ENCODE assay signal across 1 cellular context in the genomic region with DNA sequence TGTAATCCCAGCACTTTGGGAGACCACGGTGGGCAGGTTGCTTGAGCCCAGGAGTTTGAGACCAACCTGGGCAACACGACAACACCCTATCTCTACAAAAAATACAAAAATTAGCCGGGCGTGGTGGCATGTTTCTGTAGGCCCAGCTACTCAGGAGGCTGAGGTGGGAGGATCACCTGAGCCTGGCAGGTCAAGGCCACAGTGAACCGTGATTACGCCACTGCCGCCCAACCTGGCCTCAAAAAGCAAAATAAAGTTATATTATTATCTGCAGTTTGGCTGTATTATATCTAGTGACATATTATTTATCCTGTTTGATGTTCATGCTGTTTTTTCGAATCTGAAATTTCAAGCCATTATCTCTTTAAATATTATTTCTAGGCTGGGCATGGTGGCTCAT.
TF ChIP-seq lines count a peak whose summit lies in the region.

No MANE protein-coding gene starts in this region.

TF ChIP-seq in GM23338, 12 proteins besides CTCF, POLR2A, EP300 and RAD21 (continued from another document):
- TF ChIP-seq, protein P1, sequence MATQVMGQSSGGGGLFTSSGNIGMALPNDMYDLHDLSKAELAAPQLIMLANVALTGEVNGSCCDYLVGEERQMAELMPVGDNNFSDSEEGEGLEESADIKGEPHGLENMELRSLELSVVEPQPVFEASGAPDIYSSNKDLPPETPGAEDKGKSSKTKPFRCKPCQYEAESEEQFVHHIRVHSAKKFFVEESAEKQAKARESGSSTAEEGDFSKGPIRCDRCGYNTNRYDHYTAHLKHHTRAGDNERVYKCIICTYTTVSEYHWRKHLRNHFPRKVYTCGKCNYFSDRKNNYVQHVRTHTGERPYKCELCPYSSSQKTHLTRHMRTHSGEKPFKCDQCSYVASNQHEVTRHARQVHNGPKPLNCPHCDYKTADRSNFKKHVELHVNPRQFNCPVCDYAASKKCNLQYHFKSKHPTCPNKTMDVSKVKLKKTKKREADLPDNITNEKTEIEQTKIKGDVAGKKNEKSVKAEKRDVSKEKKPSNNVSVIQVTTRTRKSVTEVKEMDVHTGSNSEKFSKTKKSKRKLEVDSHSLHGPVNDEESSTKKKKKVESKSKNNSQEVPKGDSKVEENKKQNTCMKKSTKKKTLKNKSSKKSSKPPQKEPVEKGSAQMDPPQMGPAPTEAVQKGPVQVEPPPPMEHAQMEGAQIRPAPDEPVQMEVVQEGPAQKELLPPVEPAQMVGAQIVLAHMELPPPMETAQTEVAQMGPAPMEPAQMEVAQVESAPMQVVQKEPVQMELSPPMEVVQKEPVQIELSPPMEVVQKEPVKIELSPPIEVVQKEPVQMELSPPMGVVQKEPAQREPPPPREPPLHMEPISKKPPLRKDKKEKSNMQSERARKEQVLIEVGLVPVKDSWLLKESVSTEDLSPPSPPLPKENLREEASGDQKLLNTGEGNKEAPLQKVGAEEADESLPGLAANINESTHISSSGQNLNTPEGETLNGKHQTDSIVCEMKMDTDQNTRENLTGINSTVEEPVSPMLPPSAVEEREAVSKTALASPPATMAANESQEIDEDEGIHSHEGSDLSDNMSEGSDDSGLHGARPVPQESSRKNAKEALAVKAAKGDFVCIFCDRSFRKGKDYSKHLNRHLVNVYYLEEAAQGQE (IDR thresholded peaks at IDR 0.05; ENCODE audit: unreplicated experiment) = no peak
- TF ChIP-seq EZH2phosphoT487 (IDR thresholded peaks at IDR 0.05; ENCODE audit: unreplicated experiment) (no peak), POLR2AphosphoS5 (IDR thresholded peaks at IDR 0.05; ENCODE audit: low read depth) (no peak), ZNF331 (CRISPR knock-in tag; IDR thresholded peaks at IDR 0.05; ENCODE audit: low read depth) (no peak), CREB1 (CRISPR knock-in tag; IDR thresholded peaks at IDR 0.05; ENCODE audit: low read depth) (no peak), NANOG (IDR thresholded peaks at IDR 0.05; ENCODE audit: borderline replicate concordance) (no peak), STAT1 (IDR thresholded peaks at IDR 0.05; ENCODE audit: unreplicated experiment) (no peak), EZH2 (IDR thresholded peaks at IDR 0.05; ENCODE audit: low read depth, unreplicated experiment) (no peak)
- TF ChIP-seq, protein P2, sequence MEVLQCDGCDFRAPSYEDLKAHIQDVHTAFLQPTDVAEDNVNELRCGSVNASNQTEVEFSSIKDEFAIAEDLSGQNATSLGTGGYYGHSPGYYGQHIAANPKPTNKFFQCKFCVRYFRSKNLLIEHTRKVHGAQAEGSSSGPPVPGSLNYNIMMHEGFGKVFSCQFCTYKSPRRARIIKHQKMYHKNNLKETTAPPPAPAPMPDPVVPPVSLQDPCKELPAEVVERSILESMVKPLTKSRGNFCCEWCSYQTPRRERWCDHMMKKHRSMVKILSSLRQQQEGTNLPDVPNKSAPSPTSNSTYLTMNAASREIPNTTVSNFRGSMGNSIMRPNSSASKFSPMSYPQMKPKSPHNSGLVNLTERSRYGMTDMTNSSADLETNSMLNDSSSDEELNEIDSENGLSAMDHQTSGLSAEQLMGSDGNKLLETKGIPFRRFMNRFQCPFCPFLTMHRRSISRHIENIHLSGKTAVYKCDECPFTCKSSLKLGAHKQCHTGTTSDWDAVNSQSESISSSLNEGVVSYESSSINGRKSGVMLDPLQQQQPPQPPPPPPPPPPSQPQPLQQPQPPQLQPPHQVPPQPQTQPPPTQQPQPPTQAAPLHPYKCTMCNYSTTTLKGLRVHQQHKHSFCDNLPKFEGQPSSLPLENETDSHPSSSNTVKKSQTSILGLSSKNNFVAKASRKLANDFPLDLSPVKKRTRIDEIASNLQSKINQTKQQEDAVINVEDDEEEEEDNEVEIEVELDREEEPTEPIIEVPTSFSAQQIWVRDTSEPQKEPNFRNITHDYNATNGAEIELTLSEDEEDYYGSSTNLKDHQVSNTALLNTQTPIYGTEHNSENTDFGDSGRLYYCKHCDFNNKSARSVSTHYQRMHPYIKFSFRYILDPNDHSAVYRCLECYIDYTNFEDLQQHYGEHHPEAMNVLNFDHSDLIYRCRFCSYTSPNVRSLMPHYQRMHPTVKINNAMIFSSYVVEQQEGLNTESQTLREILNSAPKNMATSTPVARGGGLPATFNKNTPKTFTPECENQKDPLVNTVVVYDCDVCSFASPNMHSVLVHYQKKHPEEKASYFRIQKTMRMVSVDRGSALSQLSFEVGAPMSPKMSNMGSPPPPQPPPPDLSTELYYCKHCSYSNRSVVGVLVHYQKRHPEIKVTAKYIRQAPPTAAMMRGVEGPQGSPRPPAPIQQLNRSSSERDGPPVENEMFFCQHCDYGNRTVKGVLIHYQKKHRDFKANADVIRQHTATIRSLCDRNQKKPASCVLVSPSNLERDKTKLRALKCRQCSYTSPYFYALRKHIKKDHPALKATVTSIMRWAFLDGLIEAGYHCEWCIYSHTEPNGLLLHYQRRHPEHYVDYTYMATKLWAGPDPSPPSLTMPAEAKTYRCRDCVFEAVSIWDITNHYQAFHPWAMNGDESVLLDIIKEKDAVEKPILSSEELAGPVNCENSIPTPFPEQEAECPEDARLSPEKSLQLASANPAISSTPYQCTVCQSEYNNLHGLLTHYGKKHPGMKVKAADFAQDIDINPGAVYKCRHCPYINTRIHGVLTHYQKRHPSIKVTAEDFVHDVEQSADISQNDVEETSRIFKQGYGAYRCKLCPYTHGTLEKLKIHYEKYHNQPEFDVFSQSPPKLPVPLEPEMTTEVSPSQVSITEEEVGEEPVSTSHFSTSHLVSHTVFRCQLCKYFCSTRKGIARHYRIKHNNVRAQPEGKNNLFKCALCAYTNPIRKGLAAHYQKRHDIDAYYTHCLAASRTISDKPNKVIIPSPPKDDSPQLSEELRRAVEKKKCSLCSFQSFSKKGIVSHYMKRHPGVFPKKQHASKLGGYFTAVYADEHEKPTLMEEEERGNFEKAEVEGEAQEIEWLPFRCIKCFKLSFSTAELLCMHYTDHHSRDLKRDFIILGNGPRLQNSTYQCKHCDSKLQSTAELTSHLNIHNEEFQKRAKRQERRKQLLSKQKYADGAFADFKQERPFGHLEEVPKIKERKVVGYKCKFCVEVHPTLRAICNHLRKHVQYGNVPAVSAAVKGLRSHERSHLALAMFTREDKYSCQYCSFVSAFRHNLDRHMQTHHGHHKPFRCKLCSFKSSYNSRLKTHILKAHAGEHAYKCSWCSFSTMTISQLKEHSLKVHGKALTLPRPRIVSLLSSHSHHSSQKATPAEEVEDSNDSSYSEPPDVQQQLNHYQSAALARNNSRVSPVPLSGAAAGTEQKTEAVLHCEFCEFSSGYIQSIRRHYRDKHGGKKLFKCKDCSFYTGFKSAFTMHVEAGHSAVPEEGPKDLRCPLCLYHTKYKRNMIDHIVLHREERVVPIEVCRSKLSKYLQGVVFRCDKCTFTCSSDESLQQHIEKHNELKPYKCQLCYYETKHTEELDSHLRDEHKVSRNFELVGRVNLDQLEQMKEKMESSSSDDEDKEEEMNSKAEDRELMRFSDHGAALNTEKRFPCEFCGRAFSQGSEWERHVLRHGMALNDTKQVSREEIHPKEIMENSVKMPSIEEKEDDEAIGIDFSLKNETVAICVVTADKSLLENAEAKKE (CRISPR knock-in tag; IDR thresholded peaks at IDR 0.05) = no peak
